1 cellular context compared by ENCODE assay signal in genomic region chr3:133894334-133895207, GRCh38.
TF ChIP-seq lines count a peak whose summit lies in the region.

No MANE protein-coding gene starts in this region.

TF ChIP-seq in H1, 55 proteins besides CTCF, POLR2A, EP300 and RAD21 (continued from another document):
- no peak for TF ChIP-seq TAF7 (optimal IDR thresholded peaks at IDR 0.05; ENCODE audit: borderline replicate concordance, low read depth, low read length)
- 0 out of 2 replicates have a peak, but pooled peaks have one; percentile 29 for TF ChIP-seq PHF8 (conservative IDR thresholded peaks at IDR 0.05; ENCODE audit: low read depth, low read length)
- no peak for TF ChIP-seq CHD1 (IDR thresholded peaks at IDR 0.05; ENCODE audit: low read depth, low read length)
- TF ChIP-seq ZNF274 (IDR thresholded peaks at IDR 0.05; ENCODE audit: borderline replicate concordance, extremely low read depth, low read length): no peak
- TF ChIP-seq USF2 (IDR thresholded peaks at IDR 0.05; ENCODE audit: low read length): no peak
- no peak; a peak in 1 of 4 replicates for TF ChIP-seq HDAC2 (IDR thresholded peaks at IDR 0.05; ENCODE audit: borderline replicate concordance in 1 of 2, low read depth in 2 of 2, low read length in 2 of 2)
- no peak for TF ChIP-seq HDAC6 (IDR thresholded peaks at IDR 0.05; ENCODE audit: low read depth, low read length)
- TF ChIP-seq JUN (IDR thresholded peaks at IDR 0.05; ENCODE audit: low read depth, low read length): no peak
- peak; percentile 78 for TF ChIP-seq CTBP2 (IDR thresholded peaks at IDR 0.05; ENCODE audit: borderline replicate concordance, insufficient read depth, insufficient read length, low read length)
- TF ChIP-seq KDM1A (IDR thresholded peaks at IDR 0.05; ENCODE audit: borderline replicate concordance, low read length): no peak
- TF ChIP-seq POLR2AphosphoS5 (IDR thresholded peaks at IDR 0.05; ENCODE audit: low read depth, low read length): no peak
- peak; percentile 59 for TF ChIP-seq ASH2L (IDR thresholded peaks at IDR 0.05; ENCODE audit: low read length)
- TF ChIP-seq NRF1 (IDR thresholded peaks at IDR 0.05; ENCODE audit: low read depth, low read length): no peak
- no peak for TF ChIP-seq NANOG (IDR thresholded peaks at IDR 0.05; ENCODE audit: insufficient read depth, low read depth, low read length, poor library complexity, severe bottlenecking)
- TF ChIP-seq MAX (IDR thresholded peaks at IDR 0.05): no peak
- no peak for TF ChIP-seq CHD7 (IDR thresholded peaks at IDR 0.05; ENCODE audit: insufficient replicate concordance, low read length)
- no peak for TF ChIP-seq FOSL1 (IDR thresholded peaks at IDR 0.05; ENCODE audit: insufficient read depth, low read depth, low read length)
- TF ChIP-seq GABPA (IDR thresholded peaks at IDR 0.05; ENCODE audit: borderline replicate concordance, insufficient read depth, low read length): no peak
- no peak for TF ChIP-seq CBX5 (IDR thresholded peaks at IDR 0.05; ENCODE audit: low read depth, low read length)
- TF ChIP-seq TCF12 (IDR thresholded peaks at IDR 0.05; ENCODE audit: low read depth, low read length): no peak
- TF ChIP-seq SIN3A (conservative IDR thresholded peaks at IDR 0.05 in 1 of 2, IDR thresholded peaks at IDR 0.05 in 1 of 2; ENCODE audit: low read depth in 1 of 2, low read length in 2 of 2): peak in 1 of 2 experiments; percentile 35; a peak in 1 of 4 replicates
- TF ChIP-seq TEAD4 (IDR thresholded peaks at IDR 0.05; ENCODE audit: low read depth, low read length): no peak; the same call in 1 of the 2 replicates
- no peak for TF ChIP-seq RXRA (IDR thresholded peaks at IDR 0.05; ENCODE audit: insufficient read depth, low read depth, low read length)
- TF ChIP-seq SP4 (IDR thresholded peaks at IDR 0.05; ENCODE audit: low read length): no peak
- TF ChIP-seq ATF3 (IDR thresholded peaks at IDR 0.05; ENCODE audit: insufficient read depth, low read depth, low read length): no peak
- TF ChIP-seq CEBPB (IDR thresholded peaks at IDR 0.05; ENCODE audit: low read depth, low read length): no peak
- no peak for TF ChIP-seq BACH1 (IDR thresholded peaks at IDR 0.05; ENCODE audit: low read length)
- no peak for TF ChIP-seq TAF1 (IDR thresholded peaks at IDR 0.05; ENCODE audit: low read depth, low read length)
- no peak for TF ChIP-seq BCL11A (IDR thresholded peaks at IDR 0.05; ENCODE audit: low read depth in 2 of 2, low read length in 2 of 2)
- TF ChIP-seq BRCA1 (IDR thresholded peaks at IDR 0.05; ENCODE audit: low read depth, low read length): no peak
- TF ChIP-seq E2F6 (IDR thresholded peaks at IDR 0.05): 0 out of 2 replicates have a peak, but pooled peaks have one; percentile 6
- no peak; the same call in 1 of the 2 replicates for TF ChIP-seq SUZ12 (IDR thresholded peaks at IDR 0.05; ENCODE audit: low read length)
- TF ChIP-seq GTF2F1 (IDR thresholded peaks at IDR 0.05; ENCODE audit: borderline replicate concordance, low read depth, low read length): no peak
- no peak for TF ChIP-seq SP2 (IDR thresholded peaks at IDR 0.05; ENCODE audit: low read length)
- no peak for TF ChIP-seq TBP (IDR thresholded peaks at IDR 0.05; ENCODE audit: low read depth, low read length)
- TF ChIP-seq JUND (IDR thresholded peaks at IDR 0.05; ENCODE audit: low read length): no peak
- no peak for TF ChIP-seq SIX5 (IDR thresholded peaks at IDR 0.05; ENCODE audit: low read depth, low read length)
- no peak for TF ChIP-seq CBX8 (IDR thresholded peaks at IDR 0.05; ENCODE audit: borderline replicate concordance, low read depth, low read length)
